ENCODE assay signal across 16 cellular contexts in the genomic region with DNA sequence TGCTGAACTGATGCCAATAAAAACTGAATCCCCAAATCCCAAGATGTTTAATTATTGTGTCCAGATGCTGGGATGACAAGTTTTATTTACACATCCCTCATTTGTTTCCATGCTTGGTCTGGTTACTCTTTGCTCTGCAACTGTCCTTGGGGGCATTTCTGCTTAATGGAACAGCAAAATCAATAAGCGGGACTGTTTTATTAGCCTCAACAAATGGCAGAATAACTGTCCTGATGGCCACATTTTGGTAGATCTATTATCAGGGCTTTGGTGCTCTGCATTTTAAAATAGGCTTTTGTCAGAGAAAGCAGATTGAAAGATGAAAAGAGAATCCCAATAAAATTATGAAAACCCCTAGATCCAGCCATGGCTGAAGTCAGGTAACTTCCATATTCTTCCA.
DNase-seq lines count a peak whose midpoint lies in the region; ATAC-seq and TF ChIP-seq lines count a peak whose summit lies in the region.
"Had no signal": no experiment of that assay in that cellular context is flagged by ENCODE, and none has a peak within 500 bp of the region (broad histone marks: within the 10 kb centered on the region; RNA-seq: fewer than 3 reads in every experiment).

No MANE protein-coding gene starts in this region.

- peak overlapping the region; percentile 8 for H3K27ac Mint-ChIP-seq in osteocyte (ENCODE audit: unreplicated experiment)
- no peak overlapping the region for H3K27ac Mint-ChIP-seq in activated CD4-positive, alpha-beta memory T cell treated with anti-CD3 and anti-CD28 coated beads for 36 hours
- H3K27ac Mint-ChIP-seq in endodermal cell: no peak overlapping the region
- H3K27ac Mint-ChIP-seq: CD8-positive, alpha-beta memory T cell had no signal

- TF ChIP-seq CTCF in osteocyte (IDR thresholded peaks at IDR 0.05) (no peak), endodermal cell (conservative IDR thresholded peaks at IDR 0.05) (no peak)

- no peaks in the 10 kb centered on the region for H3K27me3 ChIP-seq in endodermal cell (ENCODE audit: control insufficient read depth, insufficient read depth, low read length, poor library complexity, severe bottlenecking)
- H3K27me3 ChIP-seq: BLaER1 had no signal

- H3K4me3 ChIP-seq in endodermal cell (ENCODE audit: low read length): no peak overlapping the region
- H3K4me3 ChIP-seq: BLaER1, HAP-1 had no signal

- no peak overlapping the region for H3K4me3 Mint-ChIP-seq in osteocyte (ENCODE audit: unreplicated experiment)
- no peak overlapping the region for H3K4me3 Mint-ChIP-seq in activated CD4-positive, alpha-beta memory T cell treated with anti-CD3 and anti-CD28 coated beads for 36 hours
- no peak overlapping the region for H3K4me3 Mint-ChIP-seq in endodermal cell
- H3K4me3 Mint-ChIP-seq: CD8-positive, alpha-beta memory T cell had no signal

- H3K9me3 ChIP-seq in endodermal cell (ENCODE audit: control insufficient read depth, low read length): no peaks in the 10 kb centered on the region
- H3K9me3 ChIP-seq: BLaER1, HAP-1 had no signal

- CTCF ChIA-PET in activated CD4-positive, alpha-beta memory T cell treated with anti-CD3 and anti-CD28 coated beads for 36 hours (lab: Charles Lee): no interaction called here

- H3K27ac ChIP-seq in endodermal cell (ENCODE audit: low read depth, low read length): no peak overlapping the region
- H3K27ac ChIP-seq: BLaER1 had no signal

- H3K9ac ChIP-seq in endodermal cell (ENCODE audit: extremely low read depth, low read length, poor library complexity, severe bottlenecking): no peak overlapping the region
- H3K9ac ChIP-seq: BLaER1 had no signal

- H3K36me3 Mint-ChIP-seq in osteocyte (ENCODE audit: unreplicated experiment) (no peaks in the 10 kb centered on the region), endodermal cell (ENCODE audit: low read depth) (no peaks in the 10 kb centered on the region)
- no peaks in the 10 kb centered on the region for H3K36me3 Mint-ChIP-seq in activated CD4-positive, alpha-beta memory T cell treated with anti-CD3 and anti-CD28 coated beads for 36 hours
- H3K36me3 Mint-ChIP-seq: CD8-positive, alpha-beta memory T cell had no signal

- intact Hi-C loops in activated CD4-positive, alpha-beta memory T cell treated with anti-CD3 and anti-CD28 coated beads for 36 hours (cut with micrococcal nuclease): no loop called here

- no peak for ATAC-seq in SK-N-SH treated with all-trans-retinoic acid at 6 μM for 48 hours
- ATAC-seq in GM18517 (IDR thresholded peaks at IDR 0.05; ENCODE audit: unreplicated experiment): no peak
- ATAC-seq: HepG2 had no signal

- 93 to 100% methylated on average over 1 of the region's 1 CpG for WGBS in endodermal cell (ENCODE audit: insufficient coverage in 1 of 2, insufficient read length in 1 of 2), 2 experiments

- H3K4me1 ChIP-seq in endodermal cell (ENCODE audit: control insufficient read depth, insufficient read depth, low read length): no peaks in the 10 kb centered on the region
- H3K4me1 ChIP-seq: HAP-1 had no signal

- H3K4me1 Mint-ChIP-seq in osteocyte (ENCODE audit: unreplicated experiment): peaks cover 21% of the 10 kb centered on the region
- no peaks in the 10 kb centered on the region for H3K4me1 Mint-ChIP-seq in activated CD4-positive, alpha-beta memory T cell treated with anti-CD3 and anti-CD28 coated beads for 36 hours (ENCODE audit: low read depth)
- H3K4me1 Mint-ChIP-seq in endodermal cell: no peaks in the 10 kb centered on the region
- H3K4me1 Mint-ChIP-seq: CD8-positive, alpha-beta memory T cell had no signal

- H3K9me3 Mint-ChIP-seq in osteocyte (ENCODE audit: unreplicated experiment) (peaks cover 3% of the 10 kb centered on the region), endodermal cell (no peaks in the 10 kb centered on the region)
- H3K9me3 Mint-ChIP-seq in activated CD4-positive, alpha-beta memory T cell treated with anti-CD3 and anti-CD28 coated beads for 36 hours: no peaks in the 10 kb centered on the region

- DNase-seq in NCI-H1092 treated with DMSO at 0.1 percent for 48 hours (lab: John Stamatoyannopoulos, UW) (peak; percentile 18), NCI-H1092 (lab: John Stamatoyannopoulos, UW) (no peak), NCI-H2171 treated with DMSO at 0.1 percent for 48 hours (lab: John Stamatoyannopoulos, UW) (peak; percentile 59), osteocyte (ENCODE audit: extremely low spot score, unreplicated experiment) (no peak), endodermal cell (no peak)
- DNase-seq in activated CD4-positive, alpha-beta memory T cell treated with anti-CD3 and anti-CD28 coated beads for 36 hours: no peak
- DNase-seq: 8988T; AML-193; CD8-positive, alpha-beta memory T cell; DMS79 treated with DMSO at 0.1 percent for 48 hours; EL had no signal

- no peaks in the 10 kb centered on the region for H3K36me3 ChIP-seq in endodermal cell (ENCODE audit: control insufficient read depth, insufficient read depth, low read length)
- H3K36me3 ChIP-seq: BLaER1, HAP-1 had no signal

- POLR2A ChIA-PET in activated CD4-positive, alpha-beta memory T cell treated with anti-CD3 and anti-CD28 coated beads for 36 hours (lab: Charles Lee): no interaction called here

- H3K27me3 Mint-ChIP-seq in osteocyte (ENCODE audit: unreplicated experiment): no peaks in the 10 kb centered on the region
- no peaks in the 10 kb centered on the region for H3K27me3 Mint-ChIP-seq in activated CD4-positive, alpha-beta memory T cell treated with anti-CD3 and anti-CD28 coated beads for 36 hours
- no peaks in the 10 kb centered on the region for H3K27me3 Mint-ChIP-seq in endodermal cell (ENCODE audit: insufficient read depth)
- H3K27me3 Mint-ChIP-seq: CD8-positive, alpha-beta memory T cell had no signal

TF ChIP-seq in SK-N-SH treated with all-trans-retinoic acid at 6 μM for 48 hours, 23 proteins besides CTCF, POLR2A, EP300 and RAD21:
- no peak for TF ChIP-seq ISL1 (CRISPR knock-in tag; IDR thresholded peaks at IDR 0.05)
- no peak for TF ChIP-seq ZNF565 (CRISPR knock-in tag; conservative IDR thresholded peaks at IDR 0.05; ENCODE audit: low read depth)
- peak; percentile 37; the same call in 1 of the 2 replicates for TF ChIP-seq TCF4 (CRISPR knock-in tag; IDR thresholded peaks at IDR 0.05; ENCODE audit: borderline replicate concordance)
- no peak for TF ChIP-seq ZFP30 (CRISPR knock-in tag; IDR thresholded peaks at IDR 0.05)
TF ChIP-seq in SK-N-SH treated with all-trans-retinoic acid at 6 μM for 48 hours: peak in this region for 1.

Comparison
In these comparisons a context has a peak if more than half of its experiments do, and no peak if none do; other contexts are left out.
1. DNase-seq: peak in NCI-H1092 treated with DMSO at 0.1 percent for 48 hours (single experiment) and NCI-H2171 treated with DMSO at 0.1 percent for 48 hours (single experiment); none in NCI-H1092 (single experiment), osteocyte (single experiment), activated CD4-positive, alpha-beta memory T cell treated with anti-CD3 and anti-CD28 coated beads for 36 hours (single experiment) and endodermal cell (single experiment).